In the genomic region with DNA sequence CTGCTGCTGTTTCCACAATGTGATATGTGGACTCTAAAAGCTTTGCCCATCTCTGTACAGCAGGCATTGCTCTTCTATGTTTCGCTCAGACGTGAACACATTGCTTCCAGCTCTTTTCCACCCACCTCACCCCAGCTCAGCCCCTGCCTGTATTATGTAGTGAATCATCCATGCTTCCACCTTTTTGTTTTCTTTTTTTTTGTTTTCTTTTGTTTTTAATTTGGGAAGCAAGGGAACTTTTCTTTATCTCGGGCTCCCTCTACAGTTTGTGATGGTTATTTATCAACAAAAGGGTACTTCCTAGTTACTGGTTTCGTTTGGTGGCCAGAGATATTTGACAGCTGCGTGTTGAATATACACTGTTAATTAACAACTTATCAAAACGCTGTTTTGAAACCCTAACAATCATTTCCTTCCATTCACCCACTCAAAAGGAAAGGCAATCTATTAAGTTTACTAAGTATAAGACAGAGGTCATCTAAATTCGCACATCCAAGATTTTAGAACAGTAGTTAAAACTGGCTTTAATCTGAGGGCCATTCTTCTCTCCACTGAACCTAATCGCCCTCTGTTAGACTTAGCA, we compare ENCODE assay signal across 8 cellular contexts.
DNase-seq lines count a peak whose midpoint lies in the region; ATAC-seq and TF ChIP-seq lines count a peak whose summit lies in the region.

No MANE protein-coding gene starts in this region.

- H3K9me3 Mint-ChIP-seq in H9: no peaks in the 10 kb centered on the region; a peak in 1 of 5 replicates
- H3K9me3 Mint-ChIP-seq in activated CD4-positive, alpha-beta T cell treated with anti-CD3 and anti-CD28 coated beads for 36 hours (ENCODE audit: low read depth): no peaks in the 10 kb centered on the region

- DNase-seq in NCI-H748 (lab: John Stamatoyannopoulos, UW; ENCODE audit: unreplicated experiment): peak; percentile 40
- no peak for DNase-seq in NCI-H748 treated with DMSO at 0.1 percent for 48 hours (lab: John Stamatoyannopoulos, UW)
- DNase-seq in H9: no peak
- DNase-seq in NCI-H226: peak; percentile 12
- DNase-seq in mammary epithelial cell: peak; percentile 66
- peak; percentile 56 for DNase-seq in mesenchymal stem cell
- DNase-seq in activated CD4-positive, alpha-beta T cell treated with anti-CD3 and anti-CD28 coated beads for 36 hours: no peak
- no peak for DNase-seq in NCI-H2029 (lab: John Stamatoyannopoulos, UW)

- H4K20me1 ChIP-seq in H9 (ENCODE audit: control insufficient read depth, insufficient read depth, insufficient read length) (no peaks in the 10 kb centered on the region), mammary epithelial cell (ENCODE audit: insufficient read depth, low read length) (no peaks in the 10 kb centered on the region)

- H2BK15ac ChIP-seq in H9 (ENCODE audit: low read depth, low read length) (no peak overlapping the region), mesenchymal stem cell (ENCODE audit: low read depth, poor library complexity, severe bottlenecking) (no peak overlapping the region)

- H3K79me1 ChIP-seq in H9 (ENCODE audit: insufficient read depth, low read depth, low read length, poor library complexity, severe bottlenecking) (no peaks in the 10 kb centered on the region), mesenchymal stem cell (replicated peaks; ENCODE audit: low read length, poor library complexity, severe bottlenecking) (no peaks in the 10 kb centered on the region)

- H3K4me3 ChIP-seq in mammary epithelial cell (replicated peaks in 1 of 3; ENCODE audit: insufficient read depth in 1 of 3, low read depth in 2 of 3, low read length in 3 of 3) (no peak overlapping the region), mesenchymal stem cell (ENCODE audit: insufficient read depth in 1 of 2, low read depth in 1 of 2, low read length in 2 of 2) (peak overlapping the region in 1 of 2 experiments; percentile 15)

- H2BK120ac ChIP-seq in H9 (ENCODE audit: low read depth, low read length, poor library complexity, severe bottlenecking) (no peak overlapping the region), mesenchymal stem cell (ENCODE audit: low read depth, low read length) (no peak overlapping the region)

- H3K36me3 ChIP-seq in mammary epithelial cell (ENCODE audit: insufficient read depth, low read length): no peaks in the 10 kb centered on the region
- no peaks in the 10 kb centered on the region for H3K36me3 ChIP-seq in mesenchymal stem cell (ENCODE audit: control insufficient read depth in 1 of 2, insufficient read depth in 2 of 2, low read depth in 1 of 2, low read length in 2 of 2)

- H3K9ac ChIP-seq in H9 (ENCODE audit: extremely low read depth, insufficient read length, low read length) (no peak overlapping the region), mammary epithelial cell (ENCODE audit: insufficient read depth, low read length) (no peak overlapping the region), mesenchymal stem cell (ENCODE audit: low read length) (peak overlapping the region; percentile 56)

- no peaks in the 10 kb centered on the region for H3K23me2 ChIP-seq in H9 (ENCODE audit: insufficient read length, low read depth, low read length, poor library complexity, severe bottlenecking)

- peaks cover 16 to 23% of the 10 kb centered on the region in 2 experiments for H3K4me1 Mint-ChIP-seq in H9
- peaks cover 2% of the 10 kb centered on the region for H3K4me1 Mint-ChIP-seq in activated CD4-positive, alpha-beta T cell treated with anti-CD3 and anti-CD28 coated beads for 36 hours

- no peaks in the 10 kb centered on the region for H3K27me3 Mint-ChIP-seq in H9 (ENCODE audit: low read depth)
- peaks cover 8% of the 10 kb centered on the region for H3K27me3 Mint-ChIP-seq in activated CD4-positive, alpha-beta T cell treated with anti-CD3 and anti-CD28 coated beads for 36 hours

- H3K4ac ChIP-seq in H9 (ENCODE audit: low read depth, low read length) (no peak overlapping the region), mesenchymal stem cell (ENCODE audit: low read depth in 1 of 2, low read length in 2 of 2) (peak overlapping the region in 1 of 2 experiments; percentile 44)

- H2BK12ac ChIP-seq in H9 (ENCODE audit: insufficient read length, low read depth, low read length): no peak overlapping the region
- peak overlapping the region in 1 of 2 experiments; percentile 47 for H2BK12ac ChIP-seq in mesenchymal stem cell (ENCODE audit: low read length in 2 of 2)

- no peak overlapping the region for H3K56ac ChIP-seq in H9 (ENCODE audit: insufficient read length, low read depth, low read length)

- H3K9me3 ChIP-seq in H9 (ENCODE audit: control insufficient read depth, low read depth, low read length) (no peaks in the 10 kb centered on the region), mammary epithelial cell (replicated peaks; ENCODE audit: insufficient read depth, low read length) (no peaks in the 10 kb centered on the region), mesenchymal stem cell (ENCODE audit: control insufficient read depth, low read length) (no peaks in the 10 kb centered on the region)

- H2BK5ac ChIP-seq in H9 (ENCODE audit: insufficient read length, low read length) (no peak overlapping the region), mesenchymal stem cell (ENCODE audit: low read depth, low read length, poor library complexity, severe bottlenecking) (no peak overlapping the region)

- H2AFZ ChIP-seq in H9 (ENCODE audit: low read length) (peak overlapping the region; percentile 88), mammary epithelial cell (ENCODE audit: low read depth, low read length) (peak overlapping the region; percentile 55), mesenchymal stem cell (ENCODE audit: low read depth, low read length) (no peak overlapping the region)

- H3K27me3 ChIP-seq in H9 (ENCODE audit: insufficient read depth, low read length): no peaks in the 10 kb centered on the region
- no peaks in the 10 kb centered on the region for H3K27me3 ChIP-seq in mammary epithelial cell (ENCODE audit: insufficient read depth, low read length)
- no peaks in the 10 kb centered on the region for H3K27me3 ChIP-seq in mesenchymal stem cell (ENCODE audit: control insufficient read depth in 1 of 2, insufficient read depth in 1 of 2, low read length in 2 of 2)

- no TSS peak for BruUV-seq in mammary epithelial cell (replicated peaks; lab: Mats Ljungman, UMichigan)

- H3K27ac ChIP-seq in H9 (ENCODE audit: insufficient read length, low read depth, low read length) (no peak overlapping the region), mammary epithelial cell (ENCODE audit: insufficient read depth, low read depth, low read length) (no peak overlapping the region), mesenchymal stem cell (ENCODE audit: low read length, poor library complexity, severe bottlenecking) (no peak overlapping the region)

- H3K14ac ChIP-seq in H9 (ENCODE audit: insufficient read depth, low read length) (no peak overlapping the region), mesenchymal stem cell (ENCODE audit: low read length in 2 of 2) (no peak overlapping the region)

- intact Hi-C loops in mammary epithelial cell (cut with micrococcal nuclease): loop anchor here (1.0 to 10.0 kb wide), 6 partner anchors 127 to 514 kb away; partner anchors contain the start of gene STK17A
- intact Hi-C loops in activated CD4-positive, alpha-beta T cell treated with anti-CD3 and anti-CD28 coated beads for 36 hours (cut with DNase I, micrococcal nuclease): no loop called here

- H4K5ac ChIP-seq in H9 (ENCODE audit: insufficient read length, low read depth, low read length): no peak overlapping the region

- CTCF ChIA-PET in mammary epithelial cell (lab: Charles Lee; ENCODE audit: low non-redundant PET): interaction anchor here (0.5 to 1.4 kb wide), 5 partner anchors 8 to 764 kb away, joined by 3 to 7 read pairs (median 4); no protein-coding TSS in a partner anchor
- CTCF ChIA-PET in activated CD4-positive, alpha-beta T cell treated with anti-CD3 and anti-CD28 coated beads for 36 hours (lab: Charles Lee): interaction anchor here (0.6 to 3.7 kb wide), 7 partner anchors 13 to 384 kb away, joined by 3 to 16 read pairs (median 4); no protein-coding TSS in a partner anchor

- H2BK20ac ChIP-seq in H9 (ENCODE audit: low read depth, low read length, poor library complexity, severe bottlenecking): no peak overlapping the region

- dilution Hi-C loops in mammary epithelial cell (cut with HindIII; ENCODE audit: low sequenced_read_pairs): no loop called here

- H3K79me2 ChIP-seq in H9 (ENCODE audit: insufficient read depth, low read length): no peaks in the 10 kb centered on the region
- H3K79me2 ChIP-seq in mammary epithelial cell (ENCODE audit: insufficient read depth, low read length): no peaks in the 10 kb centered on the region

- no peak overlapping the region for H3K4me3 Mint-ChIP-seq in H9
- no peak overlapping the region for H3K4me3 Mint-ChIP-seq in activated CD4-positive, alpha-beta T cell treated with anti-CD3 and anti-CD28 coated beads for 36 hours

- H3K36me3 Mint-ChIP-seq in H9 (ENCODE audit: insufficient read depth in 1 of 3, low read depth in 3 of 3): peaks cover 0 to 5% (median 0%) of the 10 kb centered on the region in 3 experiments; a peak in 2 of 7 replicates
- H3K36me3 Mint-ChIP-seq in activated CD4-positive, alpha-beta T cell treated with anti-CD3 and anti-CD28 coated beads for 36 hours (ENCODE audit: low read depth): no peaks in the 10 kb centered on the region

- POLR2A ChIA-PET in activated CD4-positive, alpha-beta T cell treated with anti-CD3 and anti-CD28 coated beads for 36 hours (lab: Charles Lee): no interaction called here

- H3K4me1 ChIP-seq in H9 (ENCODE audit: insufficient read depth, low read length): peaks cover 2% of the 10 kb centered on the region; the same call in 1 of the 2 replicates
- H3K4me1 ChIP-seq in mammary epithelial cell (ENCODE audit: insufficient read depth, low read length): peaks cover 5% of the 10 kb centered on the region
- peaks cover 3% of the 10 kb centered on the region for H3K4me1 ChIP-seq in mesenchymal stem cell (ENCODE audit: control insufficient read depth, insufficient read depth, low read depth, low read length)

- H3K18ac ChIP-seq in H9 (ENCODE audit: insufficient read length, low read depth, low read length) (no peak overlapping the region), mesenchymal stem cell (ENCODE audit: low read depth in 1 of 2, low read length in 2 of 2) (no peak overlapping the region)

- H3T11ph ChIP-seq in H9 (ENCODE audit: low read length): no peak overlapping the region

- WGBS in H9 (ENCODE audit: extremely low coverage, insufficient read length, low lambda C conversion rate): no CpG with 5 or more reads among the region's 8 CpGs
- 13% methylated on average over 8 of the region's 8 CpGs for WGBS in mammary epithelial cell (ENCODE audit: low coverage, missing lambda C conversion rate)
- 46% methylated on average over 5 of the region's 8 CpGs for WGBS in mesenchymal stem cell

- H4K91ac ChIP-seq in H9 (ENCODE audit: insufficient read length, low read depth, low read length): no peak overlapping the region
- H4K91ac ChIP-seq in mesenchymal stem cell (ENCODE audit: low read length): no peak overlapping the region

- H2AK5ac ChIP-seq in H9 (ENCODE audit: insufficient read length, low read length) (no peak overlapping the region), mesenchymal stem cell (ENCODE audit: low read length, severe bottlenecking) (no peak overlapping the region)

- no peak for ATAC-seq in activated CD4-positive, alpha-beta T cell treated with anti-CD3 and anti-CD28 coated beads for 36 hours

- H4K8ac ChIP-seq in H9 (replicated peaks; ENCODE audit: insufficient read length, low read depth, low read length): no peak overlapping the region
- H4K8ac ChIP-seq in mesenchymal stem cell (ENCODE audit: low read length): no peak overlapping the region

- peak; percentile 73 for TF ChIP-seq CTCF in H9 (conservative IDR thresholded peaks at IDR 0.05)
- TF ChIP-seq CTCF in mammary epithelial cell (conservative IDR thresholded peaks at IDR 0.05 in 1 of 2, IDR thresholded peaks at IDR 0.05 in 1 of 2; ENCODE audit: extremely low read depth in 1 of 2, insufficient read depth in 1 of 2, low read depth in 1 of 2, low read length in 2 of 2): peak; percentile 27 to 51

- H3K4me2 ChIP-seq in H9 (ENCODE audit: insufficient read depth, insufficient read length, low read length): no peak overlapping the region
- H3K4me2 ChIP-seq in mammary epithelial cell (ENCODE audit: insufficient read depth, low read depth, low read length): peak overlapping the region; percentile 68
- H3K4me2 ChIP-seq in mesenchymal stem cell (ENCODE audit: low read length, poor library complexity, severe bottlenecking): peak overlapping the region; percentile 53

- no peak overlapping the region for H3K23ac ChIP-seq in H9 (ENCODE audit: insufficient read length, low read depth, low read length)
- no peak overlapping the region for H3K23ac ChIP-seq in mesenchymal stem cell (ENCODE audit: low read length in 2 of 2)

- peak overlapping the region in 1 of 3 experiments; percentile 78; a peak in 3 of 7 replicates for H3K27ac Mint-ChIP-seq in H9
- H3K27ac Mint-ChIP-seq in activated CD4-positive, alpha-beta T cell treated with anti-CD3 and anti-CD28 coated beads for 36 hours: no peak overlapping the region

- in situ Hi-C loops in mammary epithelial cell (cut with MboI; ENCODE audit: low sequenced_read_pairs in 2 of 2): loop anchor here (10.0 to 25.0 kb wide), 2 partner anchors 510 to 518 kb away; partner anchors contain the start of genes MRPL32 (in 1 of the 2) and PSMA2 (in 1 of the 2)

Comparison
In these comparisons a context has a peak if more than half of its experiments do, and no peak if none do; other contexts are left out.
1. DNase-seq: peak in NCI-H748 (single experiment), NCI-H226 (single experiment), mammary epithelial cell (single experiment) and mesenchymal stem cell (single experiment); none in NCI-H748 treated with DMSO at 0.1 percent for 48 hours (single experiment), H9 (single experiment), activated CD4-positive, alpha-beta T cell treated with anti-CD3 and anti-CD28 coated beads for 36 hours (single experiment) and NCI-H2029 (single experiment).